1 cellular context compared by ENCODE assay signal in the genomic region with DNA sequence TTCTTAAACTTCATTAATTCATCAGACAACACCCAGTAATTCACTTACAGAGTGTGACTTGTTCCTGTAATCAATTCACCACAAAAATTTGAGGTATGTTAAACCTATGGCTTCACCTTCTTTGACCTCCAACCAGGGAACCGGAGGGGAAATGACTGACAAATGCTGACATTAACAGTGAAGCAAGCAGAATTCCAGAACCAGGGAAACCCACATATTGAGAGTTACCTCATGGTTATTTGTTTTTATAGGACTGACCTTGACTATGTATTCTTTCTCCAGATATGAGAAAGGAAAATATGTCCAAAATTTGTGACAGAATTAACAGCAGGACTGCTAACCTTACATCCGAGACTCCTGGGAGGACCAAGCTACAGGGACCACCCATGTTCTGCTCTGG.
TF ChIP-seq lines count a peak whose summit lies in the region.

No MANE protein-coding gene starts in this region.

TF ChIP-seq in GM12878, 131 proteins besides CTCF, POLR2A, EP300 and RAD21:
- TF ChIP-seq, protein P1, sequence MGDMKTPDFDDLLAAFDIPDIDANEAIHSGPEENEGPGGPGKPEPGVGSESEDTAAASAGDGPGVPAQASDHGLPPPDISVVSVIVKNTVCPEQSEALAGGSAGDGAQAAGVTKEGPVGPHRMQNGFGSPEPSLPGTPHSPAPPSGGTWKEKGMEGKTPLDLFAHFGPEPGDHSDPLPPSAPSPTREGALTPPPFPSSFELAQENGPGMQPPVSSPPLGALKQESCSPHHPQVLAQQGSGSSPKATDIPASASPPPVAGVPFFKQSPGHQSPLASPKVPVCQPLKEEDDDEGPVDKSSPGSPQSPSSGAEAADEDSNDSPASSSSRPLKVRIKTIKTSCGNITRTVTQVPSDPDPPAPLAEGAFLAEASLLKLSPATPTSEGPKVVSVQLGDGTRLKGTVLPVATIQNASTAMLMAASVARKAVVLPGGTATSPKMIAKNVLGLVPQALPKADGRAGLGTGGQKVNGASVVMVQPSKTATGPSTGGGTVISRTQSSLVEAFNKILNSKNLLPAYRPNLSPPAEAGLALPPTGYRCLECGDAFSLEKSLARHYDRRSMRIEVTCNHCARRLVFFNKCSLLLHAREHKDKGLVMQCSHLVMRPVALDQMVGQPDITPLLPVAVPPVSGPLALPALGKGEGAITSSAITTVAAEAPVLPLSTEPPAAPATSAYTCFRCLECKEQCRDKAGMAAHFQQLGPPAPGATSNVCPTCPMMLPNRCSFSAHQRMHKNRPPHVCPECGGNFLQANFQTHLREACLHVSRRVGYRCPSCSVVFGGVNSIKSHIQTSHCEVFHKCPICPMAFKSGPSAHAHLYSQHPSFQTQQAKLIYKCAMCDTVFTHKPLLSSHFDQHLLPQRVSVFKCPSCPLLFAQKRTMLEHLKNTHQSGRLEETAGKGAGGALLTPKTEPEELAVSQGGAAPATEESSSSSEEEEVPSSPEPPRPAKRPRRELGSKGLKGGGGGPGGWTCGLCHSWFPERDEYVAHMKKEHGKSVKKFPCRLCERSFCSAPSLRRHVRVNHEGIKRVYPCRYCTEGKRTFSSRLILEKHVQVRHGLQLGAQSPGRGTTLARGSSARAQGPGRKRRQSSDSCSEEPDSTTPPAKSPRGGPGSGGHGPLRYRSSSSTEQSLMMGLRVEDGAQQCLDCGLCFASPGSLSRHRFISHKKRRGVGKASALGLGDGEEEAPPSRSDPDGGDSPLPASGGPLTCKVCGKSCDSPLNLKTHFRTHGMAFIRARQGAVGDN (IDR thresholded peaks at IDR 0.05) = no peak
- TF ChIP-seq SREBF1 (IDR thresholded peaks at IDR 0.05; ENCODE audit: low read length) (no peak), TCF7 (IDR thresholded peaks at IDR 0.05; ENCODE audit: borderline replicate concordance) (no peak), ZNF274 (IDR thresholded peaks at IDR 0.05; ENCODE audit: insufficient read depth, insufficient read length) (no peak), ESRRA (IDR thresholded peaks at IDR 0.05; ENCODE audit: low read length) (no peak), SMARCA5 (IDR thresholded peaks at IDR 0.05) (no peak), ATF7 (IDR thresholded peaks at IDR 0.05; ENCODE audit: low read depth) (no peak), STAT1 (conservative IDR thresholded peaks at IDR 0.05) (no peak), LARP7 (IDR thresholded peaks at IDR 0.05) (no peak), CREB1 (IDR thresholded peaks at IDR 0.05; ENCODE audit: low read depth) (no peak), POU2F2 (IDR thresholded peaks at IDR 0.05; ENCODE audit: borderline replicate concordance, low read depth, low read length) (no peak), EGR1 (IDR thresholded peaks at IDR 0.05; ENCODE audit: borderline replicate concordance in 1 of 2, low read depth in 2 of 2, low read length in 2 of 2) (no peak), WRNIP1 (IDR thresholded peaks at IDR 0.05; ENCODE audit: borderline replicate concordance, low read depth, low read length) (no peak), NR2C1 (IDR thresholded peaks at IDR 0.05) (no peak), BCL11A (IDR thresholded peaks at IDR 0.05; ENCODE audit: low read depth, low read length) (no peak), POLR2AphosphoS5 (IDR thresholded peaks at IDR 0.05; ENCODE audit: low read length) (no peak)
- TF ChIP-seq, protein P2, sequence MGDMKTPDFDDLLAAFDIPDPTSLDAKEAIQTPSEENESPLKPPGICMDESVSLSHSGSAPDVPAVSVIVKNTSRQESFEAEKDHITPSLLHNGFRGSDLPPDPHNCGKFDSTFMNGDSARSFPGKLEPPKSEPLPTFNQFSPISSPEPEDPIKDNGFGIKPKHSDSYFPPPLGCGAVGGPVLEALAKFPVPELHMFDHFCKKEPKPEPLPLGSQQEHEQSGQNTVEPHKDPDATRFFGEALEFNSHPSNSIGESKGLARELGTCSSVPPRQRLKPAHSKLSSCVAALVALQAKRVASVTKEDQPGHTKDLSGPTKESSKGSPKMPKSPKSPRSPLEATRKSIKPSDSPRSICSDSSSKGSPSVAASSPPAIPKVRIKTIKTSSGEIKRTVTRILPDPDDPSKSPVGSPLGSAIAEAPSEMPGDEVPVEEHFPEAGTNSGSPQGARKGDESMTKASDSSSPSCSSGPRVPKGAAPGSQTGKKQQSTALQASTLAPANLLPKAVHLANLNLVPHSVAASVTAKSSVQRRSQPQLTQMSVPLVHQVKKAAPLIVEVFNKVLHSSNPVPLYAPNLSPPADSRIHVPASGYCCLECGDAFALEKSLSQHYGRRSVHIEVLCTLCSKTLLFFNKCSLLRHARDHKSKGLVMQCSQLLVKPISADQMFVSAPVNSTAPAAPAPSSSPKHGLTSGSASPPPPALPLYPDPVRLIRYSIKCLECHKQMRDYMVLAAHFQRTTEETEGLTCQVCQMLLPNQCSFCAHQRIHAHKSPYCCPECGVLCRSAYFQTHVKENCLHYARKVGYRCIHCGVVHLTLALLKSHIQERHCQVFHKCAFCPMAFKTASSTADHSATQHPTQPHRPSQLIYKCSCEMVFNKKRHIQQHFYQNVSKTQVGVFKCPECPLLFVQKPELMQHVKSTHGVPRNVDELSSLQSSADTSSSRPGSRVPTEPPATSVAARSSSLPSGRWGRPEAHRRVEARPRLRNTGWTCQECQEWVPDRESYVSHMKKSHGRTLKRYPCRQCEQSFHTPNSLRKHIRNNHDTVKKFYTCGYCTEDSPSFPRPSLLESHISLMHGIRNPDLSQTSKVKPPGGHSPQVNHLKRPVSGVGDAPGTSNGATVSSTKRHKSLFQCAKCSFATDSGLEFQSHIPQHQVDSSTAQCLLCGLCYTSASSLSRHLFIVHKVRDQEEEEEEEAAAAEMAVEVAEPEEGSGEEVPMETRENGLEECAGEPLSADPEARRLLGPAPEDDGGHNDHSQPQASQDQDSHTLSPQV (IDR thresholded peaks at IDR 0.05) = no peak
- TF ChIP-seq, protein P3, sequence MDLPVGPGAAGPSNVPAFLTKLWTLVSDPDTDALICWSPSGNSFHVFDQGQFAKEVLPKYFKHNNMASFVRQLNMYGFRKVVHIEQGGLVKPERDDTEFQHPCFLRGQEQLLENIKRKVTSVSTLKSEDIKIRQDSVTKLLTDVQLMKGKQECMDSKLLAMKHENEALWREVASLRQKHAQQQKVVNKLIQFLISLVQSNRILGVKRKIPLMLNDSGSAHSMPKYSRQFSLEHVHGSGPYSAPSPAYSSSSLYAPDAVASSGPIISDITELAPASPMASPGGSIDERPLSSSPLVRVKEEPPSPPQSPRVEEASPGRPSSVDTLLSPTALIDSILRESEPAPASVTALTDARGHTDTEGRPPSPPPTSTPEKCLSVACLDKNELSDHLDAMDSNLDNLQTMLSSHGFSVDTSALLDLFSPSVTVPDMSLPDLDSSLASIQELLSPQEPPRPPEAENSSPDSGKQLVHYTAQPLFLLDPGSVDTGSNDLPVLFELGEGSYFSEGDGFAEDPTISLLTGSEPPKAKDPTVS (IDR thresholded peaks at IDR 0.05; ENCODE audit: low read depth, low read length) = no peak
- TF ChIP-seq, protein P4, sequence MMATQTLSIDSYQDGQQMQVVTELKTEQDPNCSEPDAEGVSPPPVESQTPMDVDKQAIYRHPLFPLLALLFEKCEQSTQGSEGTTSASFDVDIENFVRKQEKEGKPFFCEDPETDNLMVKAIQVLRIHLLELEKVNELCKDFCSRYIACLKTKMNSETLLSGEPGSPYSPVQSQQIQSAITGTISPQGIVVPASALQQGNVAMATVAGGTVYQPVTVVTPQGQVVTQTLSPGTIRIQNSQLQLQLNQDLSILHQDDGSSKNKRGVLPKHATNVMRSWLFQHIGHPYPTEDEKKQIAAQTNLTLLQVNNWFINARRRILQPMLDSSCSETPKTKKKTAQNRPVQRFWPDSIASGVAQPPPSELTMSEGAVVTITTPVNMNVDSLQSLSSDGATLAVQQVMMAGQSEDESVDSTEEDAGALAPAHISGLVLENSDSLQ (IDR thresholded peaks at IDR 0.05) = no peak
